In genomic region chr2:238370482-238371372, GRCh38 we compare ENCODE assay signal across 8 cellular contexts. TPM values are rescaled to one million over a fixed set of nuclear protein-coding genes. Genes with fewer than 3 reads are reported as not detected.
DNase-seq lines count a peak whose midpoint lies in the region; ATAC-seq and TF ChIP-seq lines count a peak whose summit lies in the region.

No MANE protein-coding gene starts in this region.

- no peak overlapping the region for H3K4me3 Mint-ChIP-seq in endothelial cell (ENCODE audit: unreplicated experiment)
- H3K4me3 Mint-ChIP-seq in nephron = no peak overlapping the region

- ATAC-seq in thoracic aorta (ENCODE audit: insufficient number of reproducible peaks, low FRiP score, low read depth) (no peak), HG03521 (IDR thresholded peaks at IDR 0.05; ENCODE audit: unreplicated experiment) (no peak)

- H3K27ac ChIP-seq in ACC112 (ENCODE audit: low read depth, low read length) = no peak overlapping the region
- no peak overlapping the region for H3K27ac ChIP-seq in thoracic aorta

- DNase-seq in NCI-H226 (peak; percentile 37), endothelial cell (ENCODE audit: low spot score) (peak; percentile 62), thoracic aorta (ENCODE audit: low spot score) (no peak)
- peak; percentile 44 to 47 for DNase-seq in activated CD4-positive, alpha-beta T cell treated with anti-CD3 and anti-CD28 coated beads, Interleukin-2, amount 50 U/mL, for 4 hours

- H3K9me3 Mint-ChIP-seq in endothelial cell (ENCODE audit: unreplicated experiment) (no peaks in the 10 kb centered on the region), nephron (peaks cover 9% of the 10 kb centered on the region)

- H3K4me1 Mint-ChIP-seq in endothelial cell (ENCODE audit: unreplicated experiment) = peaks cover 3% of the 10 kb centered on the region
- peaks cover 13% of the 10 kb centered on the region for H3K4me1 Mint-ChIP-seq in nephron

- H3K36me3 Mint-ChIP-seq in endothelial cell (ENCODE audit: low read depth, unreplicated experiment) = peaks cover 5% of the 10 kb centered on the region
- H3K36me3 Mint-ChIP-seq in nephron (ENCODE audit: low read depth) = peaks cover 33% of the 10 kb centered on the region

- H3K36me3 ChIP-seq in ACC112 (ENCODE audit: insufficient read depth, low read length) (no peaks in the 10 kb centered on the region), thoracic aorta (no peaks in the 10 kb centered on the region)

- no peaks in the 10 kb centered on the region for H3K79me2 ChIP-seq in ACC112 (ENCODE audit: control insufficient read depth, insufficient read depth, low read length, unreplicated experiment)

- no peaks in the 10 kb centered on the region for H3K27me3 ChIP-seq in ACC112 (ENCODE audit: insufficient read depth, low read length)
- H3K27me3 ChIP-seq in thoracic aorta (replicated peaks; ENCODE audit: insufficient read depth) = no peaks in the 10 kb centered on the region

- H3K4me3 ChIP-seq in ACC112 (ENCODE audit: low read depth, low read length) (no peak overlapping the region), thoracic aorta (no peak overlapping the region)

- peak overlapping the region; percentile 5 for H2AFZ ChIP-seq in ACC112 (ENCODE audit: low read length, unreplicated experiment)

- H3K4me1 ChIP-seq in ACC112 (ENCODE audit: control insufficient read depth, insufficient read depth, low read length, unreplicated experiment) (peaks cover 10% of the 10 kb centered on the region), thoracic aorta (ENCODE audit: control insufficient read depth in 1 of 2, low read depth in 2 of 2) (no peaks in the 10 kb centered on the region)

- H3K27me3 Mint-ChIP-seq in endothelial cell (ENCODE audit: unreplicated experiment) (no peaks in the 10 kb centered on the region), nephron (ENCODE audit: low read depth) (peaks cover 5% of the 10 kb centered on the region)

- TF ChIP-seq CTCF in GM12873 (IDR thresholded peaks at IDR 0.05; ENCODE audit: insufficient read depth, low read depth, low read length, missing control alignments) (peak; percentile 81), endothelial cell (IDR thresholded peaks at IDR 0.05; ENCODE audit: unreplicated experiment) (no peak), nephron (IDR thresholded peaks at IDR 0.05; ENCODE audit: unreplicated experiment in 3 of 3) (peak; percentile 76 to 82 (median 78)), thoracic aorta (IDR thresholded peaks at IDR 0.05) (peak; percentile 84)

- H3K9me3 ChIP-seq in thoracic aorta = no peaks in the 10 kb centered on the region

- no peak overlapping the region for H3K27ac Mint-ChIP-seq in endothelial cell (ENCODE audit: unreplicated experiment)
- H3K27ac Mint-ChIP-seq in nephron = peak overlapping the region in 1 of 3 experiments; percentile 16

RNA-seq across cellular contexts. Expression of gene TRAF3IP1, which starts 50.4 kb away (rescaled TPM):
- total RNA-seq in endothelial cell (ENCODE audit: unreplicated experiment) (17.1 TPM), thoracic aorta (10 to 100 TPM; 19.4 to 23.7 TPM)

RNA-seq across cellular contexts. Expression of gene ASB1, which starts 56.0 kb away (rescaled TPM):
- total RNA-seq in endothelial cell (ENCODE audit: unreplicated experiment) (8.5 TPM), thoracic aorta (10 to 100 TPM; 30.3 to 48.7 TPM)
